In genomic region chr11:74055938-74056337, GRCh38 we compare ENCODE assay signal across 13 cellular contexts. TPM values are rescaled to one million over a fixed set of nuclear protein-coding genes. Genes with fewer than 3 reads are reported as not detected.
DNase-seq lines count a peak whose midpoint lies in the region; TF ChIP-seq lines count a peak whose summit lies in the region.
"Had no signal": no experiment of that assay in that cellular context is flagged by ENCODE, and none has a peak within 500 bp of the region (broad histone marks: within the 10 kb centered on the region; RNA-seq: fewer than 3 reads in every experiment).

No MANE protein-coding gene starts in this region.

- H3F3A ChIP-seq in SK-N-SH (replicated peaks; ENCODE audit: insufficient read depth), result no peaks in the 10 kb centered on the region

- no peak for TF ChIP-seq RAD21 in SK-N-SH (IDR thresholded peaks at IDR 0.05; ENCODE audit: low read length)

- POLR2A ChIA-PET in SK-N-SH (lab: Yijun Ruan, JAX), result no interaction called here

- H3K27me3 ChIP-seq in SK-N-SH (ENCODE audit: insufficient read depth), result no peaks in the 10 kb centered on the region

- no peak for TF ChIP-seq CTCF in SK-N-SH (IDR thresholded peaks at IDR 0.05)
- TF ChIP-seq CTCF in GM10266 (IDR thresholded peaks at IDR 0.05; ENCODE audit: control insufficient read depth, insufficient read depth, low read depth, missing control alignments), result no peak

- H3K79me2 ChIP-seq in SK-N-SH (ENCODE audit: insufficient read depth), result no peaks in the 10 kb centered on the region

- TF ChIP-seq EP300 in SK-N-SH (IDR thresholded peaks at IDR 0.05; ENCODE audit: borderline replicate concordance in 1 of 2, low read depth in 1 of 2, low read length in 1 of 2), result no peak

- DNase-seq in NCI-H2196 (lab: John Stamatoyannopoulos, UW; ENCODE audit: unreplicated experiment) (peak; percentile 18), NCI-H2196 treated with DMSO at 0.1 percent for 48 hours (lab: John Stamatoyannopoulos, UW; ENCODE audit: unreplicated experiment) (no peak), SK-N-SH (no peak), fibroblast of the conjunctiva (ENCODE audit: low read depth) (peak; percentile 18), smooth muscle cell of the brain vasculature (ENCODE audit: low read depth, low spot score) (peak; percentile 33), GM10266 (ENCODE audit: extremely low spot score) (no peak), activated gamma-delta T cell (lab: John Stamatoyannopoulos, UW) (no peak), HT-29 (ENCODE audit: low spot score) (no peak)
- DNase-seq: 8988T; activated CD4-positive, CD25-positive, alpha-beta regulatory T cell; NCI-H1105 treated with DMSO at 0.1 percent for 48 hours; Right ventricle myocardium superior; stimulated activated CD4-positive, alpha-beta T cell treated with anti-CD3 and anti-CD28 coated beads, Interleukin-2, amount 100 ng/mL, for 24 hours had no signal

- H2AFZ ChIP-seq in SK-N-SH (ENCODE audit: low read depth), result no peak overlapping the region

- CTCF ChIA-PET in SK-N-SH (lab: Yijun Ruan, JAX), result interaction anchor here (1.3 to 1.5 kb wide), 2 partner anchors 14 to 200 kb away, joined by 3 read pairs; no protein-coding TSS in a partner anchor

- no peak overlapping the region for H3K4me3 ChIP-seq in SK-N-SH (ENCODE audit: low read depth in 2 of 2, low read length in 1 of 2)

- H3K27ac ChIP-seq in SK-N-SH (ENCODE audit: low read depth in 2 of 2, low read length in 1 of 2), result peak overlapping the region in 1 of 2 experiments; percentile 36; a peak in 3 of 4 replicates

- peaks cover 12 to 17% of the 10 kb centered on the region in 2 experiments for H3K36me3 ChIP-seq in SK-N-SH (replicated peaks in 1 of 2; ENCODE audit: control insufficient read depth in 1 of 2, insufficient read depth in 2 of 2, low read length in 1 of 2)

- peaks cover 0 to 10% of the 10 kb centered on the region in 2 experiments; a peak in 2 of 4 replicates for H3K4me1 ChIP-seq in SK-N-SH (ENCODE audit: control insufficient read depth in 1 of 2, insufficient read depth in 2 of 2, low read depth in 1 of 2, low read length in 1 of 2)

- no peak overlapping the region for H3K9ac ChIP-seq in SK-N-SH

- no peak overlapping the region for H3K4me2 ChIP-seq in SK-N-SH

- H3K9me2 ChIP-seq in SK-N-SH, result no peaks in the 10 kb centered on the region

- no peaks in the 10 kb centered on the region for H3K9me3 ChIP-seq in SK-N-SH

- H4K20me1 ChIP-seq in SK-N-SH (ENCODE audit: insufficient read depth), result no peaks in the 10 kb centered on the region

TF ChIP-seq in SK-N-SH, 30 proteins besides CTCF, POLR2A, EP300 and RAD21:
- TF ChIP-seq FOXJ3 (CRISPR knock-in tag; IDR thresholded peaks at IDR 0.05) (no peak), TCF12 (IDR thresholded peaks at IDR 0.05) (0 out of 2 replicates have a peak, but pooled peaks have one; percentile 16), ELF1 (IDR thresholded peaks at IDR 0.05) (no peak), EZH2phosphoT487 (IDR thresholded peaks at IDR 0.05; ENCODE audit: borderline replicate concordance, low read depth) (no peak), JUND (IDR thresholded peaks at IDR 0.05) (peak; percentile 33; the same call in 1 of the 2 replicates), FOSL2 (IDR thresholded peaks at IDR 0.05; ENCODE audit: borderline replicate concordance, low read depth) (peak; percentile 63; the same call in 1 of the 2 replicates)

RNA-seq across cellular contexts. Expression of gene UCP3, which starts 47.1 kb away (rescaled TPM):
- polyA plus RNA-seq in SK-N-SH (2012; rRNA removed), result 1.2 and 1.4 TPM in 2 replicates
- polyA plus RNA-seq in SK-N-SH (2012; cell fraction: cytosol; rRNA removed), result 0.55 and 0.60 TPM in 2 replicates
- 15.0 and 15.9 TPM in 2 replicates for polyA plus RNA-seq in SK-N-SH (2012; cell fraction: nucleus; rRNA removed)
- 0.64 and 0.76 TPM in 2 replicates for total RNA-seq in HT-29 (2014; rRNA removed; shearing (Covaris generic))

Comparison
In these comparisons a context has a peak if more than half of its experiments do, and no peak if none do; other contexts are left out.
1. DNase-seq: peak in NCI-H2196 (single experiment), fibroblast of the conjunctiva (single experiment) and smooth muscle cell of the brain vasculature (single experiment); none in NCI-H2196 treated with DMSO at 0.1 percent for 48 hours (single experiment), SK-N-SH (single experiment), GM10266 (single experiment), activated gamma-delta T cell (single experiment) and HT-29 (single experiment).